Comparison of ENCODE assay signal across 15 cellular contexts in the genomic region with DNA sequence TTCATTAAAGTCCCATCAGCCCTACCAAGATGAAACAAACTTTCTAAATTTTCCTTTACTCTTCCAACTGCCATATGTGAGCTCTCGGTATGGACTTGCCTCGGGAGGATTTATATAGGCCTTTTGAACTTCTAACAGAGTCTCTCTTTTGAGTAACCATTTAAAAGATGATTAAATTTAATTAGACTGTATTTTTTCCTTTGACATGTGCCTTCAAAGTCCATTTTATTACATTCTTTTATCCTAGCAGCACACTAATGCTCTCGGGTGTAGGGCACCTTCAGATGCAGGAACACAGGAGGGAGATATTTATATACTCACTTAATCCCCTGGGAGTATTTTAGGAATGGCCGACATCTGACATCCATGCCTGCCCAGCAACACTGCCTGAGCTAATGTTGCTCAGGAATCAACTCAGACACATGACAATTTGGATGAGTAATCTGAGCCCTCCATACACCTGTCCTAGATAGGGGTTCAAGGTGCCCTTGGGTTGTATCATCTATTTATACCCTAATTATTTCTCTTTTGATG.
"Had no signal": no experiment of that assay in that cellular context is flagged by ENCODE, and none has a peak within 500 bp of the region (broad histone marks: within the 10 kb centered on the region; RNA-seq: fewer than 3 reads in every experiment).

No MANE protein-coding gene starts in this region.

- ATAC-seq: left lobe of liver had no signal

- H3K4me3 Mint-ChIP-seq: activated naive CD4-positive, alpha-beta T cell treated with anti-CD3 and anti-CD28 coated beads, Interleukin-2, amount 50 U/mL, for 24 hours; neural crest cell; T-helper 2 cell treated with Interferon-gamma antibody and Interleukin-4, amounts not matched to agents 5 μg/mL and 100 μg/mL, for 36 hours; type B pancreatic cell had no signal

- H3K4me1 ChIP-seq: parathyroid adenoma had no signal

- H3K27ac Mint-ChIP-seq: activated naive CD4-positive, alpha-beta T cell treated with anti-CD3 and anti-CD28 coated beads, Interleukin-2, amount 50 U/mL, for 24 hours; T-helper 2 cell treated with Interferon-gamma antibody and Interleukin-4, amounts not matched to agents 5 μg/mL and 100 μg/mL, for 36 hours had no signal

- H3K9ac ChIP-seq: parathyroid adenoma had no signal

- H2AFZ ChIP-seq: parathyroid adenoma had no signal

- H3K4me1 Mint-ChIP-seq: activated naive CD4-positive, alpha-beta T cell treated with anti-CD3 and anti-CD28 coated beads, Interleukin-2, amount 50 U/mL, for 24 hours had no signal

- H3K9me3 Mint-ChIP-seq: activated naive CD4-positive, alpha-beta T cell treated with anti-CD3 and anti-CD28 coated beads, Interleukin-2, amount 50 U/mL, for 24 hours; neural crest cell; T-helper 2 cell treated with Interferon-gamma antibody and Interleukin-4, amounts not matched to agents 5 μg/mL and 100 μg/mL, for 36 hours; type B pancreatic cell had no signal

- DNase-seq: activated CD4-positive, alpha-beta T cell treated with anti-CD3 and anti-CD28 coated beads, Interleukin-2, amount 50 U/mL, for 4 hours; activated CD4-positive, CD25-positive, alpha-beta regulatory T cell treated with anti-CD3 and anti-CD28 coated beads, Interleukin-2, amount 50 U/mL, for 72 hours; activated T-cell treated with anti-CD3 and anti-CD28 coated beads, Interleukin-2, amount 50 U/mL, for 1 hour; cerebellar nuclear complex; dermis blood vessel endothelial cell; mesenchymal stem cell; right cardiac atrium; stimulated activated naive CD4-positive, alpha-beta T cell; SW 1271 had no signal

- H3K36me3 Mint-ChIP-seq: activated naive CD4-positive, alpha-beta T cell treated with anti-CD3 and anti-CD28 coated beads, Interleukin-2, amount 50 U/mL, for 24 hours; type B pancreatic cell had no signal

- H3K79me2 ChIP-seq: parathyroid adenoma had no signal

- H3K27me3 Mint-ChIP-seq: activated naive CD4-positive, alpha-beta T cell treated with anti-CD3 and anti-CD28 coated beads, Interleukin-2, amount 50 U/mL, for 24 hours; type B pancreatic cell had no signal

- H3K27ac ChIP-seq: parathyroid adenoma had no signal
